Comparison of ENCODE assay signal across 1 cellular context in the genomic region with DNA sequence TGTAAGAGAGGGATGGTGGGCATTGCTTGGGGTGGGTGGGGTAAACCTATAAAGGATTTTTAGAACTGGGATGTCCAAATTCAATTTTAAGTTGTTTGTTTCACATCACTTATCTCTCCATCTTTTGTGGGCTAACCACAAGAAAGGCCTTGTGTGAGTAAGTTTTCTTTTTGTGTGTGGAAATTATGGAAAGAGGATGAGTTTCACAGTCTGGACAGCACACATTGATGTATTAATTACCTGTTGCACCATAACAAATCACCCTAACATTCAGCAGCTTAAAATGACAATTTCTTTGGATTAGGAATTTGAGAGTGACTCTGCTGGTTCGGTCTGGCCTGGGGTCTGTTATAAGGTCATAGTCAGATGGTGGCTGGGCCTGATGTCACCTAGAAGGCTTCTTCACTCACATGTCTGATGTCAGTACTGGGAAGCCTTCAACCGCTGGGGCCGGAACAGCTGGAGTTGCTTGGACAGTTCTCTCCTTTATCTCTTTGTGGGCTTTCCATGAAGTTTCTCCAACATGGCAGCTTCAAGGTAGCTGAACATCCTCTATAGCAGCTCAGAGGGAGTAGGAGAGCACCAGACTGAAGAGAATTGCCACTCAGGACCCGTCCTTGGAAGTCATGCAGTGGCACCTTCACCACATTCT.
TF ChIP-seq lines count a peak whose summit lies in the region.

No MANE protein-coding gene starts in this region.

TF ChIP-seq in K562, 482 proteins besides CTCF, POLR2A, EP300 and RAD21 (continued from another document and continues in another):
- TF ChIP-seq, protein P1, sequence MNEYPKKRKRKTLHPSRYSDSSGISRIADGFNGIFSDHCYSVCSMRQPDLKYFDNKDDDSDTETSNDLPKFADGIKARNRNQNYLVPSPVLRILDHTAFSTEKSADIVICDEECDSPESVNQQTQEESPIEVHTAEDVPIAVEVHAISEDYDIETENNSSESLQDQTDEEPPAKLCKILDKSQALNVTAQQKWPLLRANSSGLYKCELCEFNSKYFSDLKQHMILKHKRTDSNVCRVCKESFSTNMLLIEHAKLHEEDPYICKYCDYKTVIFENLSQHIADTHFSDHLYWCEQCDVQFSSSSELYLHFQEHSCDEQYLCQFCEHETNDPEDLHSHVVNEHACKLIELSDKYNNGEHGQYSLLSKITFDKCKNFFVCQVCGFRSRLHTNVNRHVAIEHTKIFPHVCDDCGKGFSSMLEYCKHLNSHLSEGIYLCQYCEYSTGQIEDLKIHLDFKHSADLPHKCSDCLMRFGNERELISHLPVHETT (CRISPR knock-in tag; conservative IDR thresholded peaks at IDR 0.05 in 1 of 2, IDR thresholded peaks at IDR 0.05 in 1 of 2) = no peak
- TF ChIP-seq TCFL5 (CRISPR knock-in tag; conservative IDR thresholded peaks at IDR 0.05) (no peak), ZNF57 (CRISPR knock-in tag; IDR thresholded peaks at IDR 0.05) (no peak), ZNF146 (CRISPR knock-in tag; IDR thresholded peaks at IDR 0.05; ENCODE audit: unreplicated experiment) (no peak), TOE1 (IDR thresholded peaks at IDR 0.05; ENCODE audit: borderline replicate concordance) (no peak), TOE1 (CRISPR knock-in tag; IDR thresholded peaks at IDR 0.05; ENCODE audit: borderline replicate concordance, low read depth) (no peak), ZNF41 (CRISPR knock-in tag; conservative IDR thresholded peaks at IDR 0.05) (no peak), HMG20B (CRISPR knock-in tag; IDR thresholded peaks at IDR 0.05) (no peak), POLR2AphosphoS2 (IDR thresholded peaks at IDR 0.05; ENCODE audit: low read length) (no peak), ZNF766 (CRISPR knock-in tag; conservative IDR thresholded peaks at IDR 0.05) (0 out of 2 replicates have a peak, but pooled peaks have one; percentile 23), GABPB2 (CRISPR knock-in tag; conservative IDR thresholded peaks at IDR 0.05) (no peak), BRF1 (IDR thresholded peaks at IDR 0.05; ENCODE audit: borderline replicate concordance, extremely low read depth, insufficient read length) (no peak), CEBPG (CRISPR knock-in tag; IDR thresholded peaks at IDR 0.05) (peak; percentile 26; the same call in 1 of the 2 replicates), CEBPG (tag; conservative IDR thresholded peaks at IDR 0.05 in 1 of 2, IDR thresholded peaks at IDR 0.05 in 1 of 2) (peak in 1 of 2 experiments; percentile 77; a peak in 2 of 4 replicates), MTF1 (CRISPR knock-in tag; IDR thresholded peaks at IDR 0.05; ENCODE audit: borderline replicate concordance) (no peak), ARHGAP35 (IDR thresholded peaks at IDR 0.05; ENCODE audit: partially characterized antibody) (no peak), RBM14 (IDR thresholded peaks at IDR 0.05; ENCODE audit: borderline replicate concordance, insufficient read depth, low read depth, low read length) (no peak), SMAD4 (CRISPR knock-in tag; conservative IDR thresholded peaks at IDR 0.05) (no peak), NCOA1 (IDR thresholded peaks at IDR 0.05; ENCODE audit: low read depth) (no peak; the same call in 1 of the 2 replicates), C11orf30 (IDR thresholded peaks at IDR 0.05; ENCODE audit: low read depth) (no peak), ZNF431 (CRISPR knock-in tag; IDR thresholded peaks at IDR 0.05) (no peak), SRF (CRISPR knock-in tag; IDR thresholded peaks at IDR 0.05) (no peak), ASH1L (IDR thresholded peaks at IDR 0.05; ENCODE audit: borderline replicate concordance, low read depth, partially characterized antibody) (no peak), FOS (IDR thresholded peaks at IDR 0.05; ENCODE audit: extremely low read depth, insufficient read length) (no peak), GABPB1 (CRISPR knock-in tag; IDR thresholded peaks at IDR 0.05) (peak; percentile 30; the same call in 1 of the 2 replicates), BRCA1 (IDR thresholded peaks at IDR 0.05) (no peak), BRCA1 (CRISPR knock-in tag; IDR thresholded peaks at IDR 0.05) (no peak), SAFB (IDR thresholded peaks at IDR 0.05; ENCODE audit: borderline replicate concordance, low read depth, low read length) (no peak), SAP30 (IDR thresholded peaks at IDR 0.05; ENCODE audit: borderline replicate concordance, insufficient read depth, low read depth, low read length, poor library complexity, severe bottlenecking) (no peak), PTTG1 (tag; IDR thresholded peaks at IDR 0.05; ENCODE audit: low read depth) (no peak), EP400 (IDR thresholded peaks at IDR 0.05) (no peak), FOSL1 (tag; conservative IDR thresholded peaks at IDR 0.05) (peak; percentile 58; the same call in 1 of the 2 replicates), ZFPM2 (CRISPR knock-in tag; IDR thresholded peaks at IDR 0.05) (no peak), PML (IDR thresholded peaks at IDR 0.05; ENCODE audit: low read length) (no peak), SMARCE1 (IDR thresholded peaks at IDR 0.05) (peak; percentile 53; the same call in 1 of the 2 replicates), ZNF134 (CRISPR knock-in tag; conservative IDR thresholded peaks at IDR 0.05) (no peak), ARID2 (IDR thresholded peaks at IDR 0.05) (no peak), PHF20 (IDR thresholded peaks at IDR 0.05; ENCODE audit: partially characterized antibody) (no peak)
- TF ChIP-seq, protein P2, sequence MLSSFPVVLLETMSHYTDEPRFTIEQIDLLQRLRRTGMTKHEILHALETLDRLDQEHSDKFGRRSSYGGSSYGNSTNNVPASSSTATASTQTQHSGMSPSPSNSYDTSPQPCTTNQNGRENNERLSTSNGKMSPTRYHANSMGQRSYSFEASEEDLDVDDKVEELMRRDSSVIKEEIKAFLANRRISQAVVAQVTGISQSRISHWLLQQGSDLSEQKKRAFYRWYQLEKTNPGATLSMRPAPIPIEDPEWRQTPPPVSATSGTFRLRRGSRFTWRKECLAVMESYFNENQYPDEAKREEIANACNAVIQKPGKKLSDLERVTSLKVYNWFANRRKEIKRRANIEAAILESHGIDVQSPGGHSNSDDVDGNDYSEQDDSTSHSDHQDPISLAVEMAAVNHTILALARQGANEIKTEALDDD (IDR thresholded peaks at IDR 0.05) = no peak
- TF ChIP-seq, protein P3, sequence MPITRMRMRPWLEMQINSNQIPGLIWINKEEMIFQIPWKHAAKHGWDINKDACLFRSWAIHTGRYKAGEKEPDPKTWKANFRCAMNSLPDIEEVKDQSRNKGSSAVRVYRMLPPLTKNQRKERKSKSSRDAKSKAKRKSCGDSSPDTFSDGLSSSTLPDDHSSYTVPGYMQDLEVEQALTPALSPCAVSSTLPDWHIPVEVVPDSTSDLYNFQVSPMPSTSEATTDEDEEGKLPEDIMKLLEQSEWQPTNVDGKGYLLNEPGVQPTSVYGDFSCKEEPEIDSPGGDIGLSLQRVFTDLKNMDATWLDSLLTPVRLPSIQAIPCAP (CRISPR knock-in tag; IDR thresholded peaks at IDR 0.05; ENCODE audit: borderline replicate concordance) = no peak
- TF ChIP-seq, protein P4, sequence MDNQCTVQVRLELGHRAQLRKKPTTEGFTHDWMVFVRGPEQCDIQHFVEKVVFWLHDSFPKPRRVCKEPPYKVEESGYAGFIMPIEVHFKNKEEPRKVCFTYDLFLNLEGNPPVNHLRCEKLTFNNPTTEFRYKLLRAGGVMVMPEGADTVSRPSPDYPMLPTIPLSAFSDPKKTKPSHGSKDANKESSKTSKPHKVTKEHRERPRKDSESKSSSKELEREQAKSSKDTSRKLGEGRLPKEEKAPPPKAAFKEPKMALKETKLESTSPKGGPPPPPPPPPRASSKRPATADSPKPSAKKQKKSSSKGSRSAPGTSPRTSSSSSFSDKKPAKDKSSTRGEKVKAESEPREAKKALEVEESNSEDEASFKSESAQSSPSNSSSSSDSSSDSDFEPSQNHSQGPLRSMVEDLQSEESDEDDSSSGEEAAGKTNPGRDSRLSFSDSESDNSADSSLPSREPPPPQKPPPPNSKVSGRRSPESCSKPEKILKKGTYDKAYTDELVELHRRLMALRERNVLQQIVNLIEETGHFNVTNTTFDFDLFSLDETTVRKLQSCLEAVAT (IDR thresholded peaks at IDR 0.05) = peak in 1 of 2 experiments; percentile 78; a peak in 2 of 4 replicates
- TF ChIP-seq, protein P5, sequence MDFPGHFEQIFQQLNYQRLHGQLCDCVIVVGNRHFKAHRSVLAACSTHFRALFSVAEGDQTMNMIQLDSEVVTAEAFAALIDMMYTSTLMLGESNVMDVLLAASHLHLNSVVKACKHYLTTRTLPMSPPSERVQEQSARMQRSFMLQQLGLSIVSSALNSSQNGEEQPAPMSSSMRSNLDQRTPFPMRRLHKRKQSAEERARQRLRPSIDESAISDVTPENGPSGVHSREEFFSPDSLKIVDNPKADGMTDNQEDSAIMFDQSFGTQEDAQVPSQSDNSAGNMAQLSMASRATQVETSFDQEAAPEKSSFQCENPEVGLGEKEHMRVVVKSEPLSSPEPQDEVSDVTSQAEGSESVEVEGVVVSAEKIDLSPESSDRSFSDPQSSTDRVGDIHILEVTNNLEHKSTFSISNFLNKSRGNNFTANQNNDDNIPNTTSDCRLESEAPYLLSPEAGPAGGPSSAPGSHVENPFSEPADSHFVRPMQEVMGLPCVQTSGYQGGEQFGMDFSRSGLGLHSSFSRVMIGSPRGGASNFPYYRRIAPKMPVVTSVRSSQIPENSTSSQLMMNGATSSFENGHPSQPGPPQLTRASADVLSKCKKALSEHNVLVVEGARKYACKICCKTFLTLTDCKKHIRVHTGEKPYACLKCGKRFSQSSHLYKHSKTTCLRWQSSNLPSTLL (IDR thresholded peaks at IDR 0.05) = no peak
- TF ChIP-seq, protein P6, sequence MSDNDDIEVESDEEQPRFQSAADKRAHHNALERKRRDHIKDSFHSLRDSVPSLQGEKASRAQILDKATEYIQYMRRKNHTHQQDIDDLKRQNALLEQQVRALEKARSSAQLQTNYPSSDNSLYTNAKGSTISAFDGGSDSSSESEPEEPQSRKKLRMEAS (CRISPR knock-in tag; IDR thresholded peaks at IDR 0.05) = no peak
- TF ChIP-seq, protein P7, sequence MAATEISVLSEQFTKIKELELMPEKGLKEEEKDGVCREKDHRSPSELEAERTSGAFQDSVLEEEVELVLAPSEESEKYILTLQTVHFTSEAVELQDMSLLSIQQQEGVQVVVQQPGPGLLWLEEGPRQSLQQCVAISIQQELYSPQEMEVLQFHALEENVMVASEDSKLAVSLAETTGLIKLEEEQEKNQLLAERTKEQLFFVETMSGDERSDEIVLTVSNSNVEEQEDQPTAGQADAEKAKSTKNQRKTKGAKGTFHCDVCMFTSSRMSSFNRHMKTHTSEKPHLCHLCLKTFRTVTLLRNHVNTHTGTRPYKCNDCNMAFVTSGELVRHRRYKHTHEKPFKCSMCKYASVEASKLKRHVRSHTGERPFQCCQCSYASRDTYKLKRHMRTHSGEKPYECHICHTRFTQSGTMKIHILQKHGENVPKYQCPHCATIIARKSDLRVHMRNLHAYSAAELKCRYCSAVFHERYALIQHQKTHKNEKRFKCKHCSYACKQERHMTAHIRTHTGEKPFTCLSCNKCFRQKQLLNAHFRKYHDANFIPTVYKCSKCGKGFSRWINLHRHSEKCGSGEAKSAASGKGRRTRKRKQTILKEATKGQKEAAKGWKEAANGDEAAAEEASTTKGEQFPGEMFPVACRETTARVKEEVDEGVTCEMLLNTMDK (IDR thresholded peaks at IDR 0.05; ENCODE audit: borderline replicate concordance, insufficient read depth, low read depth, low read length, poor library complexity, severe bottlenecking) = no peak
- TF ChIP-seq, protein P8, sequence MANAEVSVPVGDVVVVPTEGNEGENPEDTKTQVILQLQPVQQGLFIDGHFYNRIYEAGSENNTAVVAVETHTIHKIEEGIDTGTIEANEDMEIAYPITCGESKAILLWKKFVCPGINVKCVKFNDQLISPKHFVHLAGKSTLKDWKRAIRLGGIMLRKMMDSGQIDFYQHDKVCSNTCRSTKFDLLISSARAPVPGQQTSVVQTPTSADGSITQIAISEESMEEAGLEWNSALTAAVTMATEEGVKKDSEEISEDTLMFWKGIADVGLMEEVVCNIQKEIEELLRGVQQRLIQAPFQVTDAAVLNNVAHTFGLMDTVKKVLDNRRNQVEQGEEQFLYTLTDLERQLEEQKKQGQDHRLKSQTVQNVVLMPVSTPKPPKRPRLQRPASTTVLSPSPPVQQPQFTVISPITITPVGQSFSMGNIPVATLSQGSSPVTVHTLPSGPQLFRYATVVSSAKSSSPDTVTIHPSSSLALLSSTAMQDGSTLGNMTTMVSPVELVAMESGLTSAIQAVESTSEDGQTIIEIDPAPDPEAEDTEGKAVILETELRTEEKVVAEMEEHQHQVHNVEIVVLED (CRISPR knock-in tag; IDR thresholded peaks at IDR 0.05) = no peak
- TF ChIP-seq, protein P9, sequence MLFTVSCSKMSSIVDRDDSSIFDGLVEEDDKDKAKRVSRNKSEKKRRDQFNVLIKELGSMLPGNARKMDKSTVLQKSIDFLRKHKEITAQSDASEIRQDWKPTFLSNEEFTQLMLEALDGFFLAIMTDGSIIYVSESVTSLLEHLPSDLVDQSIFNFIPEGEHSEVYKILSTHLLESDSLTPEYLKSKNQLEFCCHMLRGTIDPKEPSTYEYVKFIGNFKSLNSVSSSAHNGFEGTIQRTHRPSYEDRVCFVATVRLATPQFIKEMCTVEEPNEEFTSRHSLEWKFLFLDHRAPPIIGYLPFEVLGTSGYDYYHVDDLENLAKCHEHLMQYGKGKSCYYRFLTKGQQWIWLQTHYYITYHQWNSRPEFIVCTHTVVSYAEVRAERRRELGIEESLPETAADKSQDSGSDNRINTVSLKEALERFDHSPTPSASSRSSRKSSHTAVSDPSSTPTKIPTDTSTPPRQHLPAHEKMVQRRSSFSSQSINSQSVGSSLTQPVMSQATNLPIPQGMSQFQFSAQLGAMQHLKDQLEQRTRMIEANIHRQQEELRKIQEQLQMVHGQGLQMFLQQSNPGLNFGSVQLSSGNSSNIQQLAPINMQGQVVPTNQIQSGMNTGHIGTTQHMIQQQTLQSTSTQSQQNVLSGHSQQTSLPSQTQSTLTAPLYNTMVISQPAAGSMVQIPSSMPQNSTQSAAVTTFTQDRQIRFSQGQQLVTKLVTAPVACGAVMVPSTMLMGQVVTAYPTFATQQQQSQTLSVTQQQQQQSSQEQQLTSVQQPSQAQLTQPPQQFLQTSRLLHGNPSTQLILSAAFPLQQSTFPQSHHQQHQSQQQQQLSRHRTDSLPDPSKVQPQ (CRISPR knock-in tag; IDR thresholded peaks at IDR 0.05; ENCODE audit: borderline replicate concordance) = no peak
